In genomic region chr10:28410420-28411135, GRCh38 we compare ENCODE assay signal across 12 cellular contexts.
A peak's percentile ranks its signal among the peaks of the same experiment; 100 is the strongest.
DNase-seq lines count a peak whose midpoint lies in the region; ATAC-seq and TF ChIP-seq lines count a peak whose summit lies in the region.
"Had no signal": no experiment of that assay in that cellular context is flagged by ENCODE, and none has a peak within 500 bp of the region (broad histone marks: within the 10 kb centered on the region; RNA-seq: fewer than 3 reads in every experiment).

No MANE protein-coding gene starts in this region.

- no peaks in the 10 kb centered on the region for H3K27me3 ChIP-seq in RWPE2 (ENCODE audit: insufficient read depth, poor library complexity, severe bottlenecking)

- peaks cover 11% of the 10 kb centered on the region for H3K4me1 Mint-ChIP-seq in T-helper 1 cell treated with Interleukin-12 subunit alpha and Interleukin-12 subunit beta and Interleukin-4 antibody, amounts not matched to agents 30 μg/mL and 1 μg/mL, for 36 hours (ENCODE audit: low read depth)

- DNase-seq in T-helper 1 cell = no peak
- no peak for DNase-seq in RWPE2 (ENCODE audit: low spot score)
- peak; percentile 13 for DNase-seq in fibroblast of pulmonary artery (ENCODE audit: low read depth)
- DNase-seq in GM19240 (ENCODE audit: insufficient read length, low spot score) = no peak
- DNase-seq: aorta; left cardiac atrium; NCI-H1092; stimulated activated CD4-positive, alpha-beta T cell treated with anti-CD3 and anti-CD28 coated beads, Interleukin-15, amount 100 ng/mL, for 24 hours had no signal

- H3K27me3 Mint-ChIP-seq in T-helper 1 cell treated with Interleukin-12 subunit alpha and Interleukin-12 subunit beta and Interleukin-4 antibody, amounts not matched to agents 30 μg/mL and 1 μg/mL, for 36 hours (ENCODE audit: low read depth) = peaks cover 17% of the 10 kb centered on the region

- H3K4me3 Mint-ChIP-seq in T-helper 1 cell treated with Interleukin-12 subunit alpha and Interleukin-12 subunit beta and Interleukin-4 antibody, amounts not matched to agents 30 μg/mL and 1 μg/mL, for 36 hours = no peak overlapping the region

- H3K4me3 ChIP-seq in RWPE2 (ENCODE audit: severe bottlenecking) (no peak overlapping the region), fibroblast of pulmonary artery (replicated peaks; ENCODE audit: low read depth, low read length) (no peak overlapping the region)

- TF ChIP-seq CTCF in RWPE2 (IDR thresholded peaks at IDR 0.05; ENCODE audit: poor library complexity, severe bottlenecking) (peak; percentile 18), fibroblast of pulmonary artery (IDR thresholded peaks at IDR 0.05; ENCODE audit: low read length, missing control alignments) (peak; percentile 12)

- H3K36me3 ChIP-seq in RWPE2 (ENCODE audit: low read depth) = no peaks in the 10 kb centered on the region

- H3K27ac ChIP-seq in RWPE2 (ENCODE audit: poor library complexity, severe bottlenecking) = no peak overlapping the region

- H3K27ac Mint-ChIP-seq in T-helper 1 cell treated with Interleukin-12 subunit alpha and Interleukin-12 subunit beta and Interleukin-4 antibody, amounts not matched to agents 30 μg/mL and 1 μg/mL, for 36 hours = peak overlapping the region; percentile 7

- ATAC-seq in RWPE2 (ENCODE audit: low read depth) = no peak
- ATAC-seq in GM21390 (IDR thresholded peaks at IDR 0.05; ENCODE audit: unreplicated experiment) = no peak
- ATAC-seq in GM18511 (IDR thresholded peaks at IDR 0.05; ENCODE audit: unreplicated experiment) = no peak
- no peak for ATAC-seq in GM21619 (IDR thresholded peaks at IDR 0.05; ENCODE audit: unreplicated experiment)

- no peaks in the 10 kb centered on the region for H3K9me3 ChIP-seq in RWPE2 (ENCODE audit: severe bottlenecking)

- peaks cover 10% of the 10 kb centered on the region for H3K9me3 Mint-ChIP-seq in T-helper 1 cell treated with Interleukin-12 subunit alpha and Interleukin-12 subunit beta and Interleukin-4 antibody, amounts not matched to agents 30 μg/mL and 1 μg/mL, for 36 hours

- H3K36me3 Mint-ChIP-seq in T-helper 1 cell treated with Interleukin-12 subunit alpha and Interleukin-12 subunit beta and Interleukin-4 antibody, amounts not matched to agents 30 μg/mL and 1 μg/mL, for 36 hours (ENCODE audit: low read depth) = no peaks in the 10 kb centered on the region

- H3K4me1 ChIP-seq in RWPE2 (ENCODE audit: insufficient read depth, poor library complexity, severe bottlenecking) = no peaks in the 10 kb centered on the region
